In genomic region chr11:43327987-43328386, GRCh38 we compare ENCODE assay signal across 11 cellular contexts. TPM values are rescaled to one million over a fixed set of nuclear protein-coding genes. Genes with fewer than 3 reads are reported as not detected.
A peak's percentile ranks its signal among the peaks of the same experiment; 100 is the strongest.
DNase-seq lines count a peak whose midpoint lies in the region; ATAC-seq and TF ChIP-seq lines count a peak whose summit lies in the region.
"Had no signal": no experiment of that assay in that cellular context is flagged by ENCODE, and none has a peak within 500 bp of the region (broad histone marks: within the 10 kb centered on the region; RNA-seq: fewer than 3 reads in every experiment).

No MANE protein-coding gene starts in this region.

- POLR2A ChIA-PET in AG04450 (lab: Yijun Ruan, JAX): interaction anchor here (2.5 kb wide), 1 partner anchor 31 kb away, joined by 7 read pairs; the partner anchor contains the start of gene TTC17

- CTCF ChIA-PET in AG04450 (lab: Charles Lee): interaction anchor here (2.0 to 4.5 kb wide), 2 partner anchors 16 to 92 kb away, joined by 9 to 24 read pairs; partner anchors contain the start of gene API5

- no peak overlapping the region for H3K27ac ChIP-seq in AG04450 (ENCODE audit: low read depth, low read length)
- H3K27ac ChIP-seq: VCaP had no signal

- no peak for TF ChIP-seq CTCF in AG04450 (IDR thresholded peaks at IDR 0.05; ENCODE audit: low read depth, low read length)

- ATAC-seq in HG03521 (IDR thresholded peaks at IDR 0.05; ENCODE audit: unreplicated experiment) (no peak), HG03280 (IDR thresholded peaks at IDR 0.05; ENCODE audit: unreplicated experiment) (no peak)

- no peak overlapping the region for H3K9ac ChIP-seq in adipocyte (ENCODE audit: low read length)

- H3K4me3 ChIP-seq in AG04450 (ENCODE audit: low read depth, low read length) (no peak overlapping the region), adipocyte (ENCODE audit: low read length) (no peak overlapping the region)

- H3K27me3 ChIP-seq in AG04450 (ENCODE audit: control insufficient read depth, insufficient read depth, low read length): no peaks in the 10 kb centered on the region
- H3K27me3 ChIP-seq in adipocyte (replicated peaks; ENCODE audit: control insufficient read depth, insufficient read depth, low read length): no peaks in the 10 kb centered on the region

- H3K36me3 ChIP-seq in adipocyte (ENCODE audit: control insufficient read depth, insufficient read depth, low read length, severe bottlenecking): peaks cover 97% of the 10 kb centered on the region

- peaks cover 5% of the 10 kb centered on the region for H3K4me1 ChIP-seq in adipocyte (ENCODE audit: control insufficient read depth, insufficient read depth, low read length)

- H3K9me3 ChIP-seq in AG04450 (ENCODE audit: control insufficient read depth, insufficient read depth, low read length) (no peaks in the 10 kb centered on the region), adipocyte (ENCODE audit: control insufficient read depth, low read length) (no peaks in the 10 kb centered on the region)

- DNase-seq in AG04450 (ENCODE audit: low read depth, low spot score): peak; percentile 89
- peak; percentile 97 for DNase-seq in HS-5 (ENCODE audit: low read depth)
- peak; percentile 71 for DNase-seq in adipocyte (ENCODE audit: low read depth)
- peak; percentile 73 for DNase-seq in glomerular visceral epithelial cell (ENCODE audit: extremely low spot score)
- DNase-seq in NCI-H526 (lab: John Stamatoyannopoulos, UW): no peak
- no peak for DNase-seq in NCI-H146 (lab: John Stamatoyannopoulos, UW)
- DNase-seq: activated effector memory CD4-positive, alpha-beta T cell treated with anti-CD3 and anti-CD28 coated beads, Interleukin-2, amount 50 U/mL, for 16 hours; CD8-positive, alpha-beta memory T cell had no signal

RNA-seq across cellular contexts. Expression of gene API5, which starts 16.2 kb away (rescaled TPM):
- 66.7 and 89.5 TPM in 2 replicates for polyA plus RNA-seq in AG04450 (2011; rRNA removed)
- polyA minus RNA-seq in AG04450 (2011; rRNA and poly(A)+ RNA removed): 39.3 and 54.1 TPM in 2 replicates

RNA-seq across cellular contexts. Expression of gene TTC17, which starts 30.7 kb away (rescaled TPM):
- 98.1 and 111 TPM in 2 replicates for polyA plus RNA-seq in AG04450 (2011; rRNA removed)
- polyA minus RNA-seq in AG04450 (2011; rRNA and poly(A)+ RNA removed): 130 and 144 TPM in 2 replicates

Comparison
In these comparisons a context has a peak if more than half of its experiments do, and no peak if none do; other contexts are left out.
1. DNase-seq: peak in AG04450 (single experiment), HS-5 (single experiment), adipocyte (single experiment) and glomerular visceral epithelial cell (single experiment); none in NCI-H526 (0 of 2) and NCI-H146 (single experiment).